Comparison of ENCODE assay signal across 8 cellular contexts in genomic region chr11:32333335-32333991, GRCh38.
DNase-seq lines count a peak whose midpoint lies in the region; ATAC-seq and TF ChIP-seq lines count a peak whose summit lies in the region.

No MANE protein-coding gene starts in this region.

- H3K36me3 Mint-ChIP-seq in CD14-positive monocyte, result peaks cover 0 to 3% of the 10 kb centered on the region in 2 donors

- no peaks in the 10 kb centered on the region for H3K4me1 ChIP-seq in aorta (ENCODE audit: control insufficient read depth in 1 of 2, insufficient read depth in 2 of 2, low read length in 2 of 2)

- no peaks in the 10 kb centered on the region for H3K27me3 ChIP-seq in aorta (ENCODE audit: control insufficient read depth in 1 of 2, insufficient read depth in 2 of 2, low read length in 1 of 2)

- no peaks in the 10 kb centered on the region for H3K9me3 ChIP-seq in aorta (ENCODE audit: control insufficient read depth, low read length)

- H3K4me3 Mint-ChIP-seq in CD14-positive monocyte, result peak overlapping the region; percentile 80 to 92

- H3K27me3 Mint-ChIP-seq in CD14-positive monocyte (ENCODE audit: low read depth in 3 of 3), result peaks cover 39 to 53% (median 48%) of the 10 kb centered on the region in 3 donors

- peak; percentile 37 for TF ChIP-seq CTCF in CD14-positive monocyte (IDR thresholded peaks at IDR 0.05)

- DNase-seq in CD14-positive monocyte (ENCODE audit: low spot score) (peak; percentile 46), HuH-7 (ENCODE audit: low spot score) (peak; percentile 58), glomerular visceral epithelial cell (ENCODE audit: extremely low spot score) (peak; percentile 8), occipital lobe (lab: John Stamatoyannopoulos, UW) (peak; percentile 29), aorta (peak; percentile 59 to 85)
- peak; percentile 33 for DNase-seq in activated naive CD4-positive, alpha-beta T cell treated with anti-CD3 and anti-CD28 coated beads, Interleukin-2, amount 50 U/mL, for 16 hours

- 4 to 5% methylated on average over 55 to 57 of the region's 57 CpGs for WGBS in aorta, 2 donors

- ATAC-seq in aorta (ENCODE audit: low FRiP score), result peak; percentile 75
- ATAC-seq in HG03565 (IDR thresholded peaks at IDR 0.05; ENCODE audit: unreplicated experiment), result no peak
- no peak for ATAC-seq in HG03108 (IDR thresholded peaks at IDR 0.05; ENCODE audit: unreplicated experiment)

- no peak overlapping the region for H3K27ac ChIP-seq in aorta (ENCODE audit: low read depth in 1 of 2, low read length in 2 of 2)

- peaks cover 6 to 16% (median 9%) of the 10 kb centered on the region in 7 donors for H3K9me3 Mint-ChIP-seq in CD14-positive monocyte

- no peaks in the 10 kb centered on the region for H3K36me3 ChIP-seq in aorta (ENCODE audit: control insufficient read depth in 1 of 2, insufficient read depth in 2 of 2, low read length in 1 of 2)

- H3K4me1 Mint-ChIP-seq in CD14-positive monocyte, result peaks cover 14% of the 10 kb centered on the region

- intact Hi-C loops in CD14-positive monocyte (cut with micrococcal nuclease) (no loop called here), aorta (cut with DNase I) (no loop called here)

- H3K27ac Mint-ChIP-seq in CD14-positive monocyte, result peak overlapping the region in 2 of 7 donors; percentile 15 to 38

- peak overlapping the region in 1 of 2 donors; percentile 28 for H3K4me3 ChIP-seq in aorta (ENCODE audit: low read length in 2 of 2)

Comparison
In these comparisons a context has a peak if more than half of its experiments do, and no peak if none do; other contexts are left out.
1. DNase-seq: peak in every context shown above with its lines; median percentile 72 in aorta; 58 in HuH-7; 46 in CD14-positive monocyte; 33 in activated naive CD4-positive, alpha-beta T cell treated with anti-CD3 and anti-CD28 coated beads, Interleukin-2, amount 50 U/mL, for 16 hours; 29 in occipital lobe; 8 in glomerular visceral epithelial cell.